ENCODE assay signal across 14 cellular contexts in the genomic region with DNA sequence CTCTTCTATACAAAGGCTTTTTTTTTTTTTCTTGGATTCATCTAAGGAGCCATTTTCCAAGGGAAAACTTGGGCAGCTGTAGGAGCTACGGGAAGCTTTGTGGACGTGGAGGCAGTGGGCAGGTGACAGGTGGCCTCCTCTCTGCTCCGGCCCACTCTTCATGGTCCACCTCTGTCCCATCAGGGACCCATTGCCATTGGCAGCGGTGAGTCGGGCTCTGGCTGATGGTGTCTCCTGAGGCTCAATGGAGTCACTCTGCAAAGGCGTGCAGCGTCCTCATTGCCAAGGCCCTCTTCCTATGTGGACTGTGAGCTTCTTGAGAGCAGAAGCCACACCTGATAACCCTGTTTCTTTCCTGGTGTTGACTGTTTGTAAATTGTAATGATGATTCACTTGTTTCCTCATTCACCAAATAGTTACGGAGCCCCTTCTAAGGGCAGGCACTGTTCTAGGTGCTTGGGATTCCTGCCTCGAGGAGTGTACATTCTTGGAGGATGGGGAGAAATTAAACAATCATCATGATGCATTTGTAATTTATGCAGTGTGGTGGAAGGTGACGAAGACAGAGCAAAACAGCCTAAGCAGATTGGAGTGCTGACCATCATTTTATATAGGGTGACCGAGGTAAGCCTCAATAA.
DNase-seq lines count a peak whose midpoint lies in the region; ATAC-seq and TF ChIP-seq lines count a peak whose summit lies in the region.
"Had no signal": no experiment of that assay in that cellular context is flagged by ENCODE, and none has a peak within 500 bp of the region (broad histone marks: within the 10 kb centered on the region; RNA-seq: fewer than 3 reads in every experiment).

No MANE protein-coding gene starts in this region.

- H3K4me2 ChIP-seq in GM23248 (ENCODE audit: unreplicated experiment), result peak overlapping the region; percentile 5
- H3K4me2 ChIP-seq in IMR-90 (ENCODE audit: low read depth, low read length), result no peak overlapping the region
- H3K4me2 ChIP-seq in neuronal stem cell (ENCODE audit: insufficient read depth, low read length, poor library complexity, severe bottlenecking), result no peak overlapping the region
- H3K4me2 ChIP-seq: A549 had no signal

- CTCF ChIA-PET in IMR-90 (lab: Yijun Ruan, JAX), result interaction anchor here (0.7 to 0.9 kb wide), 2 partner anchors 8 to 20 kb away, joined by 5 to 6 read pairs; no protein-coding TSS in a partner anchor

- H3K4ac ChIP-seq in IMR-90 (ENCODE audit: low read depth, low read length), result peak overlapping the region; percentile 41; the same call in 1 of the 2 replicates
- H3K4ac ChIP-seq in neuronal stem cell (ENCODE audit: low read length), result no peak overlapping the region

- no peak overlapping the region for H3K14ac ChIP-seq in IMR-90 (replicated peaks; ENCODE audit: low read depth, low read length)
- H3K14ac ChIP-seq in neuronal stem cell (ENCODE audit: low read length), result no peak overlapping the region

- H3K4me1 ChIP-seq in GM23248 (ENCODE audit: insufficient read depth), result peaks cover 29% of the 10 kb centered on the region
- peaks cover 14% of the 10 kb centered on the region for H3K4me1 ChIP-seq in IMR-90 (ENCODE audit: control insufficient read depth, insufficient read depth, low read length)
- H3K4me1 ChIP-seq in neuronal stem cell (ENCODE audit: control insufficient read depth in 2 of 2, insufficient read depth in 1 of 2, low read depth in 1 of 2, low read length in 2 of 2), result peaks cover 0 to 8% of the 10 kb centered on the region in 2 donors
- H3K4me1 ChIP-seq: A549, BE2C, HAP-1 had no signal

- in situ Hi-C loops in GM23248 (cut with MboI) (no loop called here), IMR-90 (cut with MboI; ENCODE audit: low sequenced_read_pairs) (no loop called here)

- 0 out of 2 replicates have a peak overlapping the region, but pooled peaks have one; percentile 49 for H2BK120ac ChIP-seq in IMR-90 (ENCODE audit: low read depth, low read length)
- H2BK120ac ChIP-seq in neuronal stem cell (ENCODE audit: low read depth, low read length), result no peak overlapping the region

- intact Hi-C loops in IMR-90 (cut with micrococcal nuclease), result no loop called here

- H2AK5ac ChIP-seq in IMR-90 (ENCODE audit: low read depth, low read length), result no peak overlapping the region
- H2AK5ac ChIP-seq in neuronal stem cell (ENCODE audit: low read depth, low read length), result no peak overlapping the region

- no peak for TF ChIP-seq RAD21 in IMR-90 (IDR thresholded peaks at IDR 0.05; ENCODE audit: low read length)

- H4K20me1 ChIP-seq in GM23248 (ENCODE audit: insufficient read depth), result no peaks in the 10 kb centered on the region
- no peaks in the 10 kb centered on the region for H4K20me1 ChIP-seq in IMR-90 (ENCODE audit: insufficient read depth, low read length)

- 91 to 93% methylated on average over 11 of the region's 11 CpGs for WGBS in GM23248 (ENCODE audit: low coverage in 1 of 2, low lambda C conversion rate in 2 of 2, missing lambda C conversion rate in 2 of 2), 2 experiments
- WGBS in IMR-90 (ENCODE audit: extremely low coverage in 2 of 2, insufficient read length in 1 of 2), 2 experiments, result 96% methylated on average over 5 of the region's 11 CpGs; no CpG with 5 or more reads in 1 of the 2 experiments
- no CpG with 5 or more reads among the region's 11 CpGs for WGBS in neuronal stem cell (ENCODE audit: extremely low coverage in 2 of 2, insufficient read length in 2 of 2, insufficient replicate concordance in 1 of 2), 2 donors

- peaks cover 34% of the 10 kb centered on the region for H3F3A ChIP-seq in GM23248 (ENCODE audit: insufficient read depth)

- H3K79me2 ChIP-seq in GM23248 (ENCODE audit: insufficient read depth), result no peaks in the 10 kb centered on the region

- H3K79me1 ChIP-seq in IMR-90 (ENCODE audit: low read depth in 1 of 2, low read length in 2 of 2) (no peaks in the 10 kb centered on the region), neuronal stem cell (ENCODE audit: low read depth, low read length) (no peaks in the 10 kb centered on the region)

- TF ChIP-seq POLR2A in IMR-90 (IDR thresholded peaks at IDR 0.05; ENCODE audit: low read depth, low read length), result no peak

- DNase-seq in GM23248 (no peak), IMR-90 (no peak), iris pigment epithelial cell (ENCODE audit: low read depth) (peak; percentile 16), neuronal stem cell (ENCODE audit: low spot score) (no peak), MV-4-11 (lab: John Stamatoyannopoulos, UW) (no peak), ureter (ENCODE audit: low spot score) (no peak), middle frontal gyrus (ENCODE audit: extremely low spot score, low spot score) (no peak)
- DNase-seq: BE2C; CD4-positive, alpha-beta memory T cell; DMS79 had no signal

- no peak overlapping the region for H3K56ac ChIP-seq in IMR-90 (ENCODE audit: extremely low read depth, insufficient read depth, low read length)

- H3K23ac ChIP-seq in IMR-90 (ENCODE audit: low read depth, low read length) (no peak overlapping the region), neuronal stem cell (ENCODE audit: low read depth, low read length, poor library complexity) (no peak overlapping the region)

- H4K5ac ChIP-seq in IMR-90 (ENCODE audit: low read depth, low read length), result no peak overlapping the region; the same call in 1 of the 2 replicates

- no peak overlapping the region for H2BK20ac ChIP-seq in IMR-90 (ENCODE audit: low read depth, low read length)

- H3K27me3 ChIP-seq in GM23248 (replicated peaks; ENCODE audit: insufficient read depth) (no peaks in the 10 kb centered on the region), IMR-90 (ENCODE audit: control insufficient read depth, insufficient read depth, low read length) (no peaks in the 10 kb centered on the region), neuronal stem cell (ENCODE audit: control insufficient read depth in 3 of 3, insufficient read depth in 3 of 3, low read depth in 1 of 3, low read length in 3 of 3) (no peaks in the 10 kb centered on the region)
- H3K27me3 ChIP-seq: BE2C had no signal

- H3K18ac ChIP-seq in IMR-90 (ENCODE audit: low read depth, low read length), result no peak overlapping the region
- H3K18ac ChIP-seq in neuronal stem cell (ENCODE audit: low read length), result peak overlapping the region; percentile 16

- H3K9me3 ChIP-seq in GM23248 (ENCODE audit: low read depth) (no peaks in the 10 kb centered on the region), IMR-90 (ENCODE audit: control insufficient read depth, insufficient read depth, low read length) (peaks cover 5% of the 10 kb centered on the region; the same call in 1 of the 2 replicates), neuronal stem cell (replicated peaks in 1 of 2; ENCODE audit: control insufficient read depth in 2 of 2, insufficient read depth in 1 of 2, low read depth in 1 of 2, low read length in 2 of 2) (peaks cover 0 to 4% of the 10 kb centered on the region in 2 donors)
- H3K9me3 ChIP-seq: A549, BE2C, HAP-1 had no signal

- ATAC-seq in IMR-90 (ENCODE audit: low read depth), result no peak
- ATAC-seq: A549, GM12878 had no signal

- no peak for TF ChIP-seq CTCF in IMR-90 (conservative IDR thresholded peaks at IDR 0.05; ENCODE audit: low read depth, low read length)

- BruUV-seq in IMR-90 (replicated peaks; lab: Mats Ljungman, UMichigan), result no TSS peak

- H3K9me1 ChIP-seq in IMR-90 (ENCODE audit: insufficient read depth, low read length), result peaks cover 5% of the 10 kb centered on the region

- H3K4me3 ChIP-seq in GM23248, result no peak overlapping the region
- no peak overlapping the region for H3K4me3 ChIP-seq in IMR-90 (ENCODE audit: insufficient read depth, low read depth, low read length)
- H3K4me3 ChIP-seq in neuronal stem cell (ENCODE audit: low read length in 2 of 2), result no peak overlapping the region
- H3K4me3 ChIP-seq: A549, GM12878, HAP-1 had no signal

- H4K91ac ChIP-seq in IMR-90 (ENCODE audit: insufficient read depth, low read depth, low read length) (no peak overlapping the region), neuronal stem cell (ENCODE audit: low read depth, low read length, poor library complexity) (no peak overlapping the region)

- no peak overlapping the region for H3K27ac ChIP-seq in GM23248
- no peak overlapping the region for H3K27ac ChIP-seq in IMR-90 (ENCODE audit: insufficient read depth, low read length)
- no peak overlapping the region for H3K27ac ChIP-seq in neuronal stem cell (replicated peaks; ENCODE audit: low read length)
- H3K27ac ChIP-seq: A549, C4-2B had no signal

- H2AK9ac ChIP-seq in IMR-90 (replicated peaks; ENCODE audit: low read depth, low read length, poor library complexity), result no peak overlapping the region

- no peak overlapping the region for H2BK12ac ChIP-seq in neuronal stem cell (ENCODE audit: low read length)

- H2BK5ac ChIP-seq in IMR-90 (ENCODE audit: low read depth, low read length, poor library complexity, severe bottlenecking) (no peak overlapping the region), neuronal stem cell (ENCODE audit: low read length) (no peak overlapping the region)

- H3K9ac ChIP-seq in GM23248 (no peak overlapping the region), IMR-90 (ENCODE audit: low read depth, low read length) (no peak overlapping the region), neuronal stem cell (ENCODE audit: low read depth, low read length, poor library complexity) (no peak overlapping the region)

- H2AFZ ChIP-seq in GM23248, result no peak overlapping the region
- H2AFZ ChIP-seq in IMR-90 (replicated peaks; ENCODE audit: low read length, poor library complexity), result no peak overlapping the region
- H2AFZ ChIP-seq in neuronal stem cell (ENCODE audit: low read length), result no peak overlapping the region

- H2BK15ac ChIP-seq in IMR-90 (ENCODE audit: low read depth, low read length) (0 out of 3 replicates have a peak overlapping the region, but pooled peaks have one; percentile 21), neuronal stem cell (ENCODE audit: low read length) (no peak overlapping the region)

- H3K9me2 ChIP-seq in GM23248 (ENCODE audit: insufficient read depth), result no peaks in the 10 kb centered on the region

- H3K36me3 ChIP-seq in GM23248 (ENCODE audit: low read depth), result no peaks in the 10 kb centered on the region
- H3K36me3 ChIP-seq in IMR-90 (ENCODE audit: control insufficient read depth, insufficient read depth, low read length), result no peaks in the 10 kb centered on the region; the same call in 1 of the 2 replicates
- no peaks in the 10 kb centered on the region for H3K36me3 ChIP-seq in neuronal stem cell (replicated peaks in 1 of 2; ENCODE audit: control insufficient read depth in 2 of 2, insufficient read depth in 2 of 2, low read length in 2 of 2)
- H3K36me3 ChIP-seq: BE2C, HAP-1 had no signal

- no peak overlapping the region for H4K8ac ChIP-seq in IMR-90 (ENCODE audit: low read depth in 2 of 2, low read length in 2 of 2)
- H4K8ac ChIP-seq in neuronal stem cell (ENCODE audit: low read depth, low read length), result no peak overlapping the region

- dilution Hi-C loops in IMR-90 (cut with HindIII; ENCODE audit: low sequenced_read_pairs, unreplicated experiment), result no loop called here

- POLR2A ChIA-PET in IMR-90 (lab: Charles Lee; ENCODE audit: unreplicated experiment), result no interaction called here

TF ChIP-seq in IMR-90, 13 proteins besides CTCF, POLR2A, EP300 and RAD21 (continues in another document):
- no peak for TF ChIP-seq MAZ (IDR thresholded peaks at IDR 0.05; ENCODE audit: borderline replicate concordance, low read depth, low read length)
- TF ChIP-seq RCOR1 (IDR thresholded peaks at IDR 0.05; ENCODE audit: insufficient replicate concordance, low read length), result no peak
- no peak for TF ChIP-seq CHD1 (IDR thresholded peaks at IDR 0.05; ENCODE audit: low read depth, low read length)
- no peak for TF ChIP-seq RFX5 (IDR thresholded peaks at IDR 0.05; ENCODE audit: low read depth, low read length)
